In the genomic region with DNA sequence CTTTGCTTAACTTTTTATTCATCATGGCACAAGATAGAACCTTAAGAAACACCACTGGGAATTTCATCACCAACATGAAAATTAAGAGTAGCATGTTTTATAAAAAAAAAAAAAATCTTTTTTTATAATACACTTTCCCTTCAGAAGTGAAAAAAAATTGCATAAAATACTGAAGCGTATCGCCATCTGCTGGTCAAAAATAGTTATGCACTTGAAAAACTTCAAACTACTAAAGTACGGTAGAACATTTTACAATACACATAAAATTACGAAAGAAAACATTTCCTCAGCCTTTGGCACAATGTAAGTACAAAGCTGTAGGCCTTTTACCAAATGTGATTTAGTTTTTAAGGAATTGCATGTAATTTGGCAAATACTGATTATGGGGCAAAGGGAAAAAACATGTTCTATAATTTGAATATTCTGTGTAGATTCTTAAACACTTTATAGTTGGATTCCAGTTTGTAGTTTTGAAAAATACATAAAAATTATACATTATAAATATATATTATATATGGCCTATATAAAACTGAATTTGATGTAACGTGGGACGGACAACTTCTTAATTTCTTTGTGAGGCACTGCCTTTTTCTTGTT, we compare ENCODE assay signal across 8 cellular contexts. TPM values are rescaled to one million over a fixed set of nuclear protein-coding genes. Genes with fewer than 3 reads are reported as not detected.
DNase-seq lines count a peak whose midpoint lies in the region; ATAC-seq, FAIRE-seq and TF ChIP-seq lines count a peak whose summit lies in the region.

No MANE protein-coding gene starts in this region.

- H2AFZ ChIP-seq in smooth muscle cell (ENCODE audit: low read depth) = no peak overlapping the region

- H3K9ac ChIP-seq in smooth muscle cell (ENCODE audit: low read depth) = no peak overlapping the region

- ATAC-seq in GM21737 (IDR thresholded peaks at IDR 0.05; ENCODE audit: unreplicated experiment) (no peak), HG02852 (IDR thresholded peaks at IDR 0.05; ENCODE audit: unreplicated experiment) (no peak)

- no peaks in the 10 kb centered on the region for H3K36me3 ChIP-seq in smooth muscle cell (ENCODE audit: low read depth)

- no peak overlapping the region for H3K27ac ChIP-seq in smooth muscle cell (ENCODE audit: low read depth)

- no peaks in the 10 kb centered on the region for H4K20me1 ChIP-seq in smooth muscle cell (ENCODE audit: low read depth)

- WGBS in smooth muscle cell (ENCODE audit: low lambda C conversion rate) = 46% methylated on average over 6 of the region's 6 CpGs

- no peaks in the 10 kb centered on the region for H3K4me1 ChIP-seq in smooth muscle cell (ENCODE audit: low read depth)

- peak; percentile 68 for TF ChIP-seq CTCF in smooth muscle cell (IDR thresholded peaks at IDR 0.05; ENCODE audit: borderline replicate concordance, insufficient read depth, poor library complexity, severe bottlenecking)

- H3K79me2 ChIP-seq in smooth muscle cell (ENCODE audit: low read depth) = no peaks in the 10 kb centered on the region

- DNase-seq in GM04503 (ENCODE audit: low read depth) (peak; percentile 25), OCI-M1 (lab: John Stamatoyannopoulos, UW) (peak; percentile 68), fibroblast of peridontal ligament (ENCODE audit: extremely low read depth) (peak; percentile 88), smooth muscle cell (lab: John Stamatoyannopoulos, UW; ENCODE audit: unreplicated experiment) (no peak)
- no peak for DNase-seq in stimulated activated CD8-positive, alpha-beta memory T cell treated with anti-CD3 and anti-CD28 coated beads, Interleukin-4, amount 100 ng/mL, for 48 hours

- no peaks in the 10 kb centered on the region for H3K27me3 ChIP-seq in smooth muscle cell (ENCODE audit: low read depth)

- H3K4me3 ChIP-seq in smooth muscle cell = no peak overlapping the region

- peak; percentile 98 for FAIRE-seq in A204.1 (lab: Jason Lieb, UNC)

- no peaks in the 10 kb centered on the region for H3F3A ChIP-seq in smooth muscle cell (ENCODE audit: low read depth)

- H3K9me3 ChIP-seq in smooth muscle cell (replicated peaks; ENCODE audit: low read depth) = no peaks in the 10 kb centered on the region

- no peak overlapping the region for H3K4me2 ChIP-seq in smooth muscle cell

RNA-seq across cellular contexts. Expression of a gene that starts 26.5 kb away (rescaled TPM):
- 18.8 and 25.8 TPM in 2 replicates for total RNA-seq in smooth muscle cell
- polyA plus RNA-seq in smooth muscle cell = 27.3 and 36.9 TPM in 2 replicates

Comparison
In these comparisons a context has a peak if more than half of its experiments do, and no peak if none do; other contexts are left out.
1. DNase-seq: peak in GM04503 (single experiment), OCI-M1 (single experiment) and fibroblast of peridontal ligament (single experiment); none in smooth muscle cell (single experiment) and stimulated activated CD8-positive, alpha-beta memory T cell treated with anti-CD3 and anti-CD28 coated beads, Interleukin-4, amount 100 ng/mL, for 48 hours (single experiment).